ENCODE assay signal across 25 cellular contexts in the genomic region with DNA sequence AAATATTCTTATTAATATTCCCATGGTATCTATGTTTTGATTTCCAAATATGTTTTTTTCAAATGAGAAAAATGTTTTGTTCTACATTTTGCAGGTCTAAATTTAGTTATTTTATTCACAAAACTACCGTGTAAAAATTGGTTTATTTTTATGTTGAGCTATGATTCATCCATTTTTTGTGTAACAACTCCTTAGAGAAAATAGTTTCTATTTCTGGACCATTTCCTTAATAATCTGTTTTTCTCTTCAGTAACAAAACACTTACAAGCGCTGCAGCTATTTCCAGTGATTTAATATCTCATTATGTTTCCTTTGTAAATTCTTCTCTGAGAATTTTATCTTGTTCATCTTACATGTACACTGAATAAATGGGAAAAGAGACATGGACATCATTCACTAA.
"Had no signal": no experiment of that assay in that cellular context is flagged by ENCODE, and none has a peak within 500 bp of the region (broad histone marks: within the 10 kb centered on the region; RNA-seq: fewer than 3 reads in every experiment).

No MANE protein-coding gene starts in this region.

- DNase-seq: activated CD4-positive, alpha-beta T cell treated with anti-CD3 and anti-CD28 coated beads, Interleukin-2, amount 50 U/mL, for 1 hour; activated CD8-positive, alpha-beta memory T cell treated with anti-CD3 and anti-CD28 coated beads, Interleukin-2, amount 50 U/mL, for 4 hours; activated effector memory CD4-positive, alpha-beta T cell treated with anti-CD3 and anti-CD28 coated beads, Interleukin-2, amount 50 U/mL, for 16 hours; activated naive CD4-positive, alpha-beta T cell treated with anti-CD3 and anti-CD28 coated beads, Interleukin-2, amount 50 U/mL, for 16 hours; activated T-cell treated with anti-CD3 and anti-CD28 coated beads, Interleukin-2, amount 50 U/mL, for 48 hours; dermis blood vessel endothelial cell; effector memory CD4-positive, alpha-beta T cell; esophagus squamous epithelium; gastrocnemius medialis; head of caudate nucleus; kidney; midbrain; stimulated activated CD4-positive, alpha-beta T cell treated with anti-CD3 and anti-CD28 coated beads, Interleukin-4, amount 100 ng/mL, for 1 hour; stomach; testis; upper lobe of left lung had no signal

- ATAC-seq: activated CD4-positive, CD25-positive, alpha-beta regulatory T cell treated with anti-CD3 and anti-CD28 coated beads, Interleukin-2, amount 50 U/mL, for 24 hours; gastrocnemius medialis; left lobe of liver had no signal

- H3K9me3 ChIP-seq: ascending aorta, esophagus squamous epithelium, gastrocnemius medialis, prostate gland, right atrium auricular region, stomach, testis, upper lobe of left lung had no signal

- H3K4me3 Mint-ChIP-seq: neural crest cell; T-helper 1 cell treated with Interleukin-12 subunit alpha and Interleukin-12 subunit beta and Interleukin-4 antibody, amounts not matched to agents 30 μg/mL and 1 μg/mL, for 36 hours had no signal

- H3K4me1 ChIP-seq: ascending aorta, esophagus squamous epithelium, gastrocnemius medialis, prostate gland, right atrium auricular region, stomach, testis, upper lobe of left lung had no signal

- H3K27ac ChIP-seq: ascending aorta, esophagus squamous epithelium, gastrocnemius medialis, prostate gland, right atrium auricular region, skin epidermis, stomach, testis, upper lobe of left lung had no signal

- H3K36me3 ChIP-seq: ascending aorta, esophagus squamous epithelium, gastrocnemius medialis, prostate gland, right atrium auricular region, stomach, upper lobe of left lung had no signal

- H3K4me3 ChIP-seq: ascending aorta, esophagus squamous epithelium, gastrocnemius medialis, lung, prostate gland, right atrium auricular region, skin epidermis, stomach, testis, upper lobe of left lung had no signal

- H3K9me3 Mint-ChIP-seq: neural crest cell; T-helper 1 cell treated with Interleukin-12 subunit alpha and Interleukin-12 subunit beta and Interleukin-4 antibody, amounts not matched to agents 30 μg/mL and 1 μg/mL, for 36 hours had no signal

- H3K27me3 ChIP-seq: ascending aorta, esophagus squamous epithelium, gastrocnemius medialis, right atrium auricular region, stomach, testis, upper lobe of left lung had no signal

- H3K27ac Mint-ChIP-seq: T-helper 1 cell treated with Interleukin-12 subunit alpha and Interleukin-12 subunit beta and Interleukin-4 antibody, amounts not matched to agents 30 μg/mL and 1 μg/mL, for 36 hours had no signal
